Comparison of ENCODE assay signal across 31 cellular contexts in the genomic region with DNA sequence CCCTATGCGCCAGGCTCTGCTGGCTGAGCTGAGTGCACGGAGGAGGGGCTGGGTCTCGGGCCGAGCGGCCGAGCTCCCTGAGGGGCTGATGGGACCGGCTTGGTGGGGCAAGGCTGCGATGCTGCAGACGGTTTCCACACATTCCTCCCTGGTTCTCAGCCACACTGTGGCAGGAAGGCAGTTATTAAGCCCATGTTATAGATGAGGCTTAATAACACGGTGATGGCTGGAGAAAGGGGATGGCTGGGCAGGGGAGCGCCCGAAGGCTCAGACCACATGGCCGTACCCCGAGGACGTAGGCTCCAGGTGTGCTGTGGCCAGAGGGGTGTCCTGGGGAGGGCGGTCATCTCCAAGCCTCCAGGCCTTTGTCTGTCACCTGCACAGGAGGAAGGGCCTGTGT. TPM values are rescaled to one million over a fixed set of nuclear protein-coding genes. Genes with fewer than 3 reads are reported as not detected.
"Had no signal": no experiment of that assay in that cellular context is flagged by ENCODE, and none has a peak within 500 bp of the region (broad histone marks: within the 10 kb centered on the region; RNA-seq: fewer than 3 reads in every experiment).

No MANE protein-coding gene starts in this region.

- ATAC-seq: activated CD4-positive, CD25-positive, alpha-beta regulatory T cell treated with anti-CD3 and anti-CD28 coated beads, Interleukin-2, amount 50 U/mL, for 24 hours; activated CD8-positive, alpha-beta T cell treated with anti-CD3 and anti-CD28 coated beads for 36 hours; activated naive CD8-positive, alpha-beta T cell treated with anti-CD3 and anti-CD28 coated beads, Interleukin-2, amount 50 U/mL, for 24 hours; effector memory CD8-positive, alpha-beta T cell; gastroesophageal sphincter; T-cell had no signal

- H3K4me3 ChIP-seq: adrenal gland, ascending aorta, breast epithelium, cardiac muscle cell, coronary artery, esophagus muscularis mucosa, gastroesophageal sphincter had no signal

- H3K9me3 ChIP-seq: adrenal gland, ascending aorta, breast epithelium, esophagus muscularis mucosa, gastroesophageal sphincter had no signal

- H3K36me3 ChIP-seq: adrenal gland, ascending aorta, breast epithelium, cardiac muscle cell, gastroesophageal sphincter had no signal

- DNase-seq: activated B cell treated with CpG ODN at 0.5 μM for 24 hours; activated CD4-positive, alpha-beta T cell treated with anti-CD3 and anti-CD28 coated beads for 48 hours; activated CD4-positive, alpha-beta T cell treated with anti-CD3 and anti-CD28 coated beads, Interleukin-2, amount 50 U/mL, for 1 hour; activated CD4-positive, alpha-beta T cell treated with anti-CD3 and anti-CD28 coated beads, Interleukin-2, amount 50 U/mL, for 48 hours; activated CD8-positive, alpha-beta memory T cell treated with anti-CD3 and anti-CD28 coated beads for 24 hours; activated CD8-positive, alpha-beta T cell treated with anti-CD3 and anti-CD28 coated beads for 36 hours; activated effector memory CD4-positive, alpha-beta T cell treated with anti-CD3 and anti-CD28 coated beads, Interleukin-2, amount 50 U/mL, for 16 hours; activated naive CD4-positive, alpha-beta T cell treated with anti-CD3 and anti-CD28 coated beads for 36 hours; activated naive CD8-positive, alpha-beta T cell treated with anti-CD3 and anti-CD28 coated beads for 36 hours; activated naive CD8-positive, alpha-beta T cell treated with anti-CD3 and anti-CD28 coated beads, Interleukin-2, amount 50 U/mL, for 24 hours; activated T-cell treated with anti-CD3 and anti-CD28 coated beads, Interleukin-2, amount 50 U/mL, for 48 hours; amygdala; central memory CD4-positive, alpha-beta T cell; cerebellar nuclear complex; effector CD4-positive, alpha-beta T cell; effector memory CD8-positive, alpha-beta T cell; erythroblast; foreskin melanocyte; SW 1271; T-cell; T1000; WERI-Rb-1 had no signal

- H3K4me1 ChIP-seq: adrenal gland, ascending aorta, breast epithelium, gastroesophageal sphincter had no signal

- H3K27me3 ChIP-seq: adrenal gland, ascending aorta, breast epithelium had no signal

- H3K27ac ChIP-seq: ascending aorta, cardiac muscle cell, coronary artery, esophagus muscularis mucosa, gastroesophageal sphincter had no signal

RNA-seq across cellular contexts. Expression of gene MCF2L, which starts 58.6 kb away (rescaled TPM):
- total RNA-seq: activated T-helper 1 cell treated with anti-CD3 and anti-CD28 coated beads, Interleukin-12 subunit alpha, Interleukin-12 subunit beta, Interleukin-2, Interleukin-4 antibody, amounts not matched to agents 30 ng/mL and 10 ng/mL and 1 ng/mL, durations not matched to agents 14 hours and 24 hours and 36 hours had no signal
